In the genomic region with DNA sequence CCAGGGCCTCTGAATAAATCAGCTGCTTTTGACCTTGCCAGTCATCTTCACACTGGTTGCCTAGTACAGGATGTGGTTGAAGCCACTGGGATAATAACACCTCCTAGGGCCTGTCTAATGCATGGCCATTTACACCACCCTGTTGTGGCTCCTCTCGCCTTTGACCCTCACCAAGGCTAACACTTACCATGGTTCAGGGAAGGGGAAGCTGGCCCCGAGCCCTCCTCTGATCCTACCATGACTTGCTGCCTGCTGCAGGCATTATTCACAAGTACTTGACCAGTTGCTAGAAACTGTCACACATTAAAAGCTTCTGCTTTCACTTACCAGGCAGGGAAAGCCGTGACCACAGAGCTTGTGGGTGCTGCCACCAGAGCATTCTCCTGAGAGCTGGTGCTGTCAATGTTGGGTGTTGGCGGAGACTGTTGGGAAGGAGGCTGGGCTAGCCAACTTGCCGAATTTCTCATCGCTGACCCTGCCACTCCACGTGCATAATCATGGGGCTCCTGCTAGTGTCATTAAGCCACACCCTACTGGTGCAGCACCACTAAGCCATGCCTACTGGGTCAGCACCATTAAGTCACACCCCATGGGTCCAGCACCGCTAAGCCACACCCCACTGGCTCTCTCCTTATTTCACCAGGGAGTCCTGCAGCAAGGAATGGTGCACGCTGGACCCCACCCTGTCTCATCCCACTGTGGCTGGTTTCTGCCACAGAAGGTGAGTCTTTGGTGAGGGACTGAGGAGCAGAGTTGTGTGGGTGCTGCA, we compare ENCODE assay signal across 8 cellular contexts. TPM values are rescaled to one million over a fixed set of nuclear protein-coding genes. Genes with fewer than 3 reads are reported as not detected.
DNase-seq lines count a peak whose midpoint lies in the region; ATAC-seq and TF ChIP-seq lines count a peak whose summit lies in the region.

No MANE protein-coding gene starts in this region.

- ATAC-seq in HG03135 (IDR thresholded peaks at IDR 0.05; ENCODE audit: unreplicated experiment), result peak; percentile 42
- no peak for ATAC-seq in T-helper 17 cell
- ATAC-seq in stimulated activated naive CD8-positive, alpha-beta T cell treated with anti-CD3 and anti-CD28 coated beads, Interleukin-15, Interleukin-2, amounts not matched to agents 100 U/mL and 50 U/mL, for 24 hours, result peak; percentile 59

- no peaks in the 10 kb centered on the region for H3K9me2 ChIP-seq in Karpas-422 (replicated peaks; ENCODE audit: insufficient read depth, low read length)

- H3K9ac ChIP-seq in Karpas-422 (ENCODE audit: low read length), result no peak overlapping the region

- peak overlapping the region; percentile 96 for H3K27ac Mint-ChIP-seq in T-helper 17 cell

- TF ChIP-seq CTCF in vagina (IDR thresholded peaks at IDR 0.05), result no peak

- no peaks in the 10 kb centered on the region for H3K79me2 ChIP-seq in Karpas-422 (ENCODE audit: low read length)

- H2AFZ ChIP-seq in Karpas-422 (ENCODE audit: low read length), result no peak overlapping the region

- H4K20me1 ChIP-seq in Karpas-422 (ENCODE audit: insufficient read depth, low read depth, low read length), result no peaks in the 10 kb centered on the region

- H3K4me1 ChIP-seq in vagina (peaks cover 13% of the 10 kb centered on the region), Karpas-422 (ENCODE audit: low read length) (no peaks in the 10 kb centered on the region)

- no peak overlapping the region for H3K4me2 ChIP-seq in Karpas-422 (ENCODE audit: low read depth, low read length, poor library complexity, severe bottlenecking)

- no peaks in the 10 kb centered on the region for H3K36me3 ChIP-seq in vagina
- H3K36me3 ChIP-seq in Karpas-422 (ENCODE audit: insufficient read depth, low read length), result no peaks in the 10 kb centered on the region

- H3K27ac ChIP-seq in vagina, result no peak overlapping the region
- no peak overlapping the region for H3K27ac ChIP-seq in Karpas-422 (ENCODE audit: low read length)

- intact Hi-C loops in vagina (cut with DNase I), result no loop called here

- H3K36me3 Mint-ChIP-seq in T-helper 17 cell (ENCODE audit: low read depth), result peaks cover 3% of the 10 kb centered on the region

- no peak overlapping the region for H3K4me3 ChIP-seq in vagina
- no peak overlapping the region for H3K4me3 ChIP-seq in Karpas-422 (ENCODE audit: low read length)

- H3K4me3 Mint-ChIP-seq in T-helper 17 cell, result peak overlapping the region; percentile 78

- in situ Hi-C loops in ACHN (cut with HindIII; ENCODE audit: low pct_ligation_motif_present, low pct_unique_long_range_greater_than_20kb, low sequenced_read_pairs), result no loop called here

- DNase-seq in activated naive CD4-positive, alpha-beta T cell treated with Interleukin-2 at 50 U/mL for 16 hours, result peak; percentile 33
- no peak for DNase-seq in activated naive CD4-positive, alpha-beta T cell treated with anti-CD3 and anti-CD28 coated beads, Interleukin-2, amount 50 U/mL, for 16 hours
- DNase-seq in T-helper 17 cell (no peak), ACHN (no peak), vagina (ENCODE audit: extremely low spot score in 2 of 2) (no peak), Karpas-422 (no peak)
- peak; percentile 53 for DNase-seq in stimulated activated naive CD8-positive, alpha-beta T cell treated with anti-CD3 and anti-CD28 coated beads, Interleukin-15, Interleukin-2, amounts not matched to agents 100 U/mL and 50 U/mL, for 24 hours

- H3K9me3 ChIP-seq in T-helper 17 cell (ENCODE audit: control insufficient read depth, low read length, poor library complexity, severe bottlenecking) (no peaks in the 10 kb centered on the region), vagina (no peaks in the 10 kb centered on the region), Karpas-422 (ENCODE audit: low read length) (no peaks in the 10 kb centered on the region)

- H3K4me1 Mint-ChIP-seq in T-helper 17 cell, result peaks cover 68% of the 10 kb centered on the region

- no peak for TF ChIP-seq POLR2A in vagina (IDR thresholded peaks at IDR 0.05)

- H3K27me3 ChIP-seq in vagina (no peaks in the 10 kb centered on the region), Karpas-422 (ENCODE audit: low read length) (no peaks in the 10 kb centered on the region)

- H3K27me3 Mint-ChIP-seq in T-helper 17 cell, result no peaks in the 10 kb centered on the region

RNA-seq across cellular contexts. Expression of a gene that starts 47.0 kb away (rescaled TPM):
- total RNA-seq in T-helper 17 cell, result 100 to 1,000 TPM; 187 to 226 TPM
- total RNA-seq in vagina, result 42.5 TPM
- total RNA-seq in Karpas-422 (2014; rRNA removed; shearing (Covaris generic); ENCODE audit: low replicate concordance), result 0.07 TPM in 1 of 2 replicates, not detected in the other

Comparison
In these comparisons a context has a peak if more than half of its experiments do, and no peak if none do; other contexts are left out.
1. DNase-seq: peak in activated naive CD4-positive, alpha-beta T cell treated with Interleukin-2 at 50 U/mL for 16 hours (single experiment) and stimulated activated naive CD8-positive, alpha-beta T cell treated with anti-CD3 and anti-CD28 coated beads, Interleukin-15, Interleukin-2, amounts not matched to agents 100 U/mL and 50 U/mL, for 24 hours (single experiment); none in activated naive CD4-positive, alpha-beta T cell treated with anti-CD3 and anti-CD28 coated beads, Interleukin-2, amount 50 U/mL, for 16 hours (single experiment), T-helper 17 cell (0 of 3), ACHN (single experiment), vagina (0 of 2) and Karpas-422 (single experiment).
2. RNA of a gene that starts 47.0 kb away (total RNA-seq): 187 to 226 TPM in T-helper 17 cell and 42.5 TPM in vagina (single experiment); 0.07 TPM in Karpas-422; every median in the first group is over 10 times any median in the second.